ENCODE assay signal across 7 cellular contexts in the genomic region with DNA sequence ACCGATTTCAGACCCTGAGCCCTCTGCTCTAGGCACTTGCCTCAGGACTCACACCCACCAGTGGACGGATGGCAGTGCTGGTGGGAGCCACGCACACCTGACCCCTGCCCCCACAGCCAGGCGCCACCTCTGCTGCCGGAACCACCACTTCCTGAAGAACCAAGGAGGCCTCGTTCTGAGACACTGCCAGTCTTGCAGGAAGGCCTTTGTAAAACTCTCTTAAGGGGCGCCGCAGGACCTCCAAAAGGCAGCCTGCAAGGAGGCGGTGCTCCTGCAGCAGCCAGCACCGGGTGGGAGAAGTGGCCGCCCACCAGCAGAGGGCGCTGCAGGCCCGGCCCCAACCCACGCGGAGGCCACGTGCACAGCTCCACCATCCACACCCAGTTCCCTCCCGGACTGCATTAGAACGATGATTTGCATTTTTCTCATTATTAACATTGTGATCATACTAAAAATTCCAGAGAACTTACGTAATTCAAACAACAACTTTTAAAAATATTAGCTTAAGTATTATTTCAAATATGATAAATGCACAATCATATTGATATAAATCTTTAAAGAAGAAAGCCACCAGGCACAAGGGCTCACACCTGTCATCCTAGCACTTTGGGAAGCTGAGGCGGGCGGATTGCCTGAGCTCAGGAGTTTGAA. TPM values are rescaled to one million over a fixed set of nuclear protein-coding genes. Genes with fewer than 3 reads are reported as not detected.
DNase-seq lines count a peak whose midpoint lies in the region; ATAC-seq and TF ChIP-seq lines count a peak whose summit lies in the region.

No MANE protein-coding gene starts in this region.

- intact Hi-C loops in PC-9 (cut with micrococcal nuclease; ENCODE audit: unreplicated experiment), result no loop called here

- H3K36me3 Mint-ChIP-seq in activated T-helper 17 cell treated with anti-CD3 and anti-CD28 coated beads, Interleukin-2, amount 50 U/mL, for 72 hours (ENCODE audit: low read depth), result peaks cover 45% of the 10 kb centered on the region
- H3K36me3 Mint-ChIP-seq in glutamatergic neuron (ENCODE audit: unreplicated experiment), result no peaks in the 10 kb centered on the region

- DNase-seq in GM19238 (ENCODE audit: insufficient read length, low spot score) (peak; percentile 44), PC-9 (peak; percentile 48 to 49), glutamatergic neuron (peak; percentile 86), NCI-H1105 (lab: John Stamatoyannopoulos, UW) (no peak), NCI-H2107 (lab: John Stamatoyannopoulos, UW) (no peak)

- no peaks in the 10 kb centered on the region for H3F3A ChIP-seq in PC-9 (ENCODE audit: insufficient read depth, low read depth)

- no peak overlapping the region for H3K4me2 ChIP-seq in PC-9
- H3K4me2 ChIP-seq in skeletal muscle satellite cell (ENCODE audit: low read length), result peak overlapping the region; percentile 7

- TF ChIP-seq CTCF in PC-9 (conservative IDR thresholded peaks at IDR 0.05), result peak; percentile 76
- peak; percentile 92 for TF ChIP-seq CTCF in glutamatergic neuron (IDR thresholded peaks at IDR 0.05; ENCODE audit: partially characterized antibody, unreplicated experiment)

- no TSS peak for BruUV-seq in PC-9 (replicated peaks; lab: Mats Ljungman, UMichigan)

- H3K27me3 ChIP-seq in PC-9 (ENCODE audit: insufficient read depth, low read depth) (no peaks in the 10 kb centered on the region), skeletal muscle satellite cell (ENCODE audit: control insufficient read depth, insufficient read depth, low read length) (no peaks in the 10 kb centered on the region)

- no peaks in the 10 kb centered on the region for H3K9me3 Mint-ChIP-seq in activated T-helper 17 cell treated with anti-CD3 and anti-CD28 coated beads, Interleukin-2, amount 50 U/mL, for 72 hours
- H3K9me3 Mint-ChIP-seq in glutamatergic neuron (ENCODE audit: unreplicated experiment), result peaks cover 1% of the 10 kb centered on the region

- H3K9me3 ChIP-seq in PC-9 (ENCODE audit: insufficient read depth, low read depth) (no peaks in the 10 kb centered on the region), skeletal muscle satellite cell (replicated peaks; ENCODE audit: low read length) (no peaks in the 10 kb centered on the region)

- no peak overlapping the region for H3K4me3 Mint-ChIP-seq in activated T-helper 17 cell treated with anti-CD3 and anti-CD28 coated beads, Interleukin-2, amount 50 U/mL, for 72 hours
- no peak overlapping the region for H3K4me3 Mint-ChIP-seq in glutamatergic neuron (ENCODE audit: unreplicated experiment)

- CTCF ChIA-PET in PC-9 (lab: Charles Lee), result interaction anchor here (0.6 to 0.7 kb wide), 2 partner anchors 175 to 310 kb away, joined by 3 to 4 read pairs; no protein-coding TSS in a partner anchor

- H3K4me1 Mint-ChIP-seq in activated T-helper 17 cell treated with anti-CD3 and anti-CD28 coated beads, Interleukin-2, amount 50 U/mL, for 72 hours, result peaks cover 7% of the 10 kb centered on the region
- peaks cover 24% of the 10 kb centered on the region for H3K4me1 Mint-ChIP-seq in glutamatergic neuron (ENCODE audit: low read depth, unreplicated experiment)

- no peaks in the 10 kb centered on the region for H3K79me2 ChIP-seq in PC-9 (ENCODE audit: low read depth)

- H3K27ac ChIP-seq in PC-9, result no peak overlapping the region

- H3K36me3 ChIP-seq in PC-9 (ENCODE audit: low read depth) (no peaks in the 10 kb centered on the region), skeletal muscle satellite cell (ENCODE audit: insufficient read depth, low read length) (peaks cover 31% of the 10 kb centered on the region)

- POLR2A ChIA-PET in PC-9 (lab: Charles Lee; ENCODE audit: unreplicated experiment), result no interaction called here

- H4K20me1 ChIP-seq in PC-9 (ENCODE audit: insufficient read depth), result no peaks in the 10 kb centered on the region

- no peak overlapping the region for H2AFZ ChIP-seq in PC-9

- H3K9me2 ChIP-seq in PC-9 (ENCODE audit: insufficient read depth), result no peaks in the 10 kb centered on the region

- H3K27me3 Mint-ChIP-seq in activated T-helper 17 cell treated with anti-CD3 and anti-CD28 coated beads, Interleukin-2, amount 50 U/mL, for 72 hours, result no peaks in the 10 kb centered on the region
- H3K27me3 Mint-ChIP-seq in glutamatergic neuron (ENCODE audit: unreplicated experiment), result no peaks in the 10 kb centered on the region

- ATAC-seq in activated T-helper 17 cell treated with anti-CD3 and anti-CD28 coated beads, Interleukin-2, amount 50 U/mL, for 72 hours (replicated peaks), result peak; percentile 92

- H3K4me3 ChIP-seq in PC-9, result no peak overlapping the region
- H3K4me3 ChIP-seq in skeletal muscle satellite cell (ENCODE audit: low read length), result peak overlapping the region; percentile 31

- H3K27ac Mint-ChIP-seq in activated T-helper 17 cell treated with anti-CD3 and anti-CD28 coated beads, Interleukin-2, amount 50 U/mL, for 72 hours, result no peak overlapping the region
- H3K27ac Mint-ChIP-seq in glutamatergic neuron (ENCODE audit: unreplicated experiment), result no peak overlapping the region

- H3K9ac ChIP-seq in skeletal muscle satellite cell (ENCODE audit: low read depth, low read length), result peak overlapping the region; percentile 54

- H3K4me1 ChIP-seq in PC-9 (replicated peaks; ENCODE audit: insufficient read depth) (no peaks in the 10 kb centered on the region), skeletal muscle satellite cell (ENCODE audit: control insufficient read depth, insufficient read depth, low read length) (peaks cover 31% of the 10 kb centered on the region)

RNA-seq across cellular contexts. Expression of a gene that starts 12.8 kb away (rescaled TPM):
- total RNA-seq in PC-9 (2021) (8.2 and 9.7 TPM in 2 replicates), glutamatergic neuron (ENCODE audit: unreplicated experiment) (76.5 TPM)
- 10 to 100 TPM; 16.5 to 18.2 TPM for total RNA-seq in activated T-helper 17 cell treated with anti-CD3 and anti-CD28 coated beads, Interleukin-2, amount 50 U/mL, for 72 hours
- 27.6 and 29.9 TPM in 2 replicates for total RNA-seq in skeletal muscle satellite cell (2012; rRNA removed)

RNA-seq across cellular contexts. Expression of a gene that starts 45.6 kb away (rescaled TPM):
- total RNA-seq in PC-9 (2021) (894 and 1,079 TPM in 2 replicates), glutamatergic neuron (ENCODE audit: unreplicated experiment) (766 TPM)
- total RNA-seq in activated T-helper 17 cell treated with anti-CD3 and anti-CD28 coated beads, Interleukin-2, amount 50 U/mL, for 72 hours, result 1,000 to 10,000 TPM; 1,449 to 2,120 TPM
- total RNA-seq in skeletal muscle satellite cell (2012; rRNA removed), result 838 and 860 TPM in 2 replicates

Comparison
In these comparisons a context has a peak if more than half of its experiments do, and no peak if none do; other contexts are left out.
1. DNase-seq: peak in GM19238 (single experiment), PC-9 (2 of 2) and glutamatergic neuron (single experiment); none in NCI-H1105 (single experiment) and NCI-H2107 (single experiment).